In genomic region chr19:4402171-4403004, GRCh38 we compare ENCODE assay signal across 8 cellular contexts. TPM values are rescaled to one million over a fixed set of nuclear protein-coding genes. Genes with fewer than 3 reads are reported as not detected.
DNase-seq lines count a peak whose midpoint lies in the region; ATAC-seq, FAIRE-seq and TF ChIP-seq lines count a peak whose summit lies in the region.

Gene CHAF1A (plus strand): TSS chr19:4402640. CDS start chr19:4402763, 123 bp downstream.

- in situ Hi-C loops in HepG2 (cut with HindIII; ENCODE audit: extremely low pct_ligation_motif_present, low pct_unique_long_range_greater_than_20kb): no loop called here

- H3K9me3 ChIP-seq in HepG2 (ENCODE audit: low read length): no peaks in the 10 kb centered on the region

- peak within 1 kb of the TSS; percentile 96 for H3K4me2 ChIP-seq in HepG2 (ENCODE audit: low read depth, low read length)

- TF ChIP-seq EP300 in HepG2 (IDR thresholded peaks at IDR 0.05; ENCODE audit: low read depth in 2 of 2, low read length in 2 of 2): no peak
- no peak for TF ChIP-seq EP300 in HepG2 (CRISPR knock-in tag; IDR thresholded peaks at IDR 0.05; ENCODE audit: borderline replicate concordance)

- peak; percentile 28 to 29; a peak in 1 of 4 replicates for TF ChIP-seq POLR2A in HepG2 (IDR thresholded peaks at IDR 0.05; ENCODE audit: insufficient read depth in 1 of 2, low read depth in 2 of 2, low read length in 2 of 2)

- peak; percentile 67 for TF ChIP-seq RAD21 in HepG2 (CRISPR knock-in tag; IDR thresholded peaks at IDR 0.05)

- peak within 1 kb of the TSS; percentile 82 to 99 (median 88) for H3K4me3 ChIP-seq in HepG2 (replicated peaks in 1 of 3; ENCODE audit: insufficient read depth in 1 of 3, low read depth in 2 of 3, low read length in 3 of 3)

- CTCF ChIA-PET in HepG2 (lab: Yijun Ruan, JAX; ENCODE audit: low intra/inter-chr PET ratio, low total read pairs): interaction anchor here (3.7 kb wide), 1 partner anchor 27 kb away, joined by 27 read pairs; no protein-coding TSS in a partner anchor

- POLR2A ChIA-PET in HepG2 (lab: Yijun Ruan, JAX): interaction anchor here (1.0 to 1.4 kb wide), 7 partner anchors 11 to 69 kb away, joined by 3 to 23 read pairs (median 5); partner anchors contain the start of gene HDGFL2

- DNase-seq in NCI-H774 (lab: John Stamatoyannopoulos, UW) (peak; percentile 99), dermis microvascular lymphatic vessel endothelial cell (ENCODE audit: low read depth in 2 of 2) (peak; percentile 100), HepG2 (ENCODE audit: low spot score) (peak; percentile 99)
- DNase-seq in activated CD4-positive, alpha-beta T cell treated with anti-CD3 and anti-CD28 coated beads, Interleukin-2, amount 50 U/mL, for 4 hours: peak; percentile 98 to 99
- peak; percentile 99 for DNase-seq in stimulated activated CD4-positive, alpha-beta T cell treated with anti-CD3 and anti-CD28 coated beads, Interleukin-4, amount 100 ng/mL, for 1 hour

- intact Hi-C loops in HepG2 (cut with micrococcal nuclease; ENCODE audit: unreplicated experiment): loop anchor here (5.0 kb wide), 2 partner anchors 55 to 135 kb away; partner anchors contain the start of gene UBXN6

- H2AFZ ChIP-seq in HepG2 (ENCODE audit: low read length): peak within 1 kb of the TSS; percentile 44

- no TSS peak for BruUV-seq in HepG2 (replicated peaks; lab: Mats Ljungman, UMichigan)

- H3K27me3 ChIP-seq in HepG2 (ENCODE audit: control insufficient read depth in 1 of 2, insufficient read depth in 2 of 2, low read length in 2 of 2): no peaks in the 10 kb centered on the region; a peak in 1 of 5 replicates

- peaks cover 71% of the 10 kb centered on the region for H3K79me2 ChIP-seq in HepG2 (ENCODE audit: insufficient read depth, low read length)

- peak within 1 kb of the TSS; percentile 93 for H3K27ac ChIP-seq in C4-2B
- H3K27ac ChIP-seq in HepG2 (ENCODE audit: extremely low read length, insufficient read depth, low read length): peak within 1 kb of the TSS; percentile 81

- peaks cover 75% of the 10 kb centered on the region for H3K4me1 ChIP-seq in HepG2 (ENCODE audit: insufficient read depth, low read length)

- peaks cover 0 to 3% of the 10 kb centered on the region in 2 experiments; a peak in 4 of 5 replicates for H3K36me3 ChIP-seq in HepG2 (replicated peaks in 1 of 2; ENCODE audit: control insufficient read depth in 1 of 2, insufficient read depth in 2 of 2, low read length in 2 of 2)

- ATAC-seq in GM19395 (IDR thresholded peaks at IDR 0.05; ENCODE audit: unreplicated experiment) (peak; percentile 78), HG03565 (IDR thresholded peaks at IDR 0.05; ENCODE audit: unreplicated experiment) (peak; percentile 78), HepG2 (peak; percentile 94)

- peak within 1 kb of the TSS; percentile 95 for H3K9ac ChIP-seq in HepG2 (ENCODE audit: insufficient read depth, low read depth, low read length)

- TF ChIP-seq CTCF in C4-2B (conservative IDR thresholded peaks at IDR 0.05) (no peak), HepG2 (CRISPR knock-in tag; IDR thresholded peaks at IDR 0.05) (no peak)

- peak; percentile 97 for FAIRE-seq in HepG2 (lab: Jason Lieb, UNC)

- 1% methylated on average over 11 of the region's 84 CpGs for WGBS in HepG2 (ENCODE audit: low lambda C conversion rate)

- H4K20me1 ChIP-seq in HepG2 (ENCODE audit: insufficient read depth, low read length): peaks cover 7% of the 10 kb centered on the region

TF ChIP-seq in HepG2, 621 proteins besides CTCF, POLR2A, EP300 and RAD21 (continues in another document):
- TF ChIP-seq NFRKB (IDR thresholded peaks at IDR 0.05) (no peak), WIZ (CRISPR knock-in tag; IDR thresholded peaks at IDR 0.05) (no peak), RARA (CRISPR knock-in tag; IDR thresholded peaks at IDR 0.05) (no peak), ZSCAN20 (CRISPR knock-in tag; IDR thresholded peaks at IDR 0.05; ENCODE audit: borderline replicate concordance) (no peak), GTF2F1 (IDR thresholded peaks at IDR 0.05; ENCODE audit: low read length) (peak; percentile 73; the same call in 1 of the 2 replicates), ZNF329 (CRISPR knock-in tag; IDR thresholded peaks at IDR 0.05; ENCODE audit: low read depth) (no peak), HNRNPH1 (optimal IDR thresholded peaks at IDR 0.05; ENCODE audit: low read depth, low read length) (no peak), ZFP37 (CRISPR knock-in tag; IDR thresholded peaks at IDR 0.05; ENCODE audit: borderline replicate concordance) (no peak), MTA3 (CRISPR knock-in tag; IDR thresholded peaks at IDR 0.05) (no peak), HNRNPUL1 (IDR thresholded peaks at IDR 0.05; ENCODE audit: low read depth, low read length) (no peak)
- TF ChIP-seq, protein P1, sequence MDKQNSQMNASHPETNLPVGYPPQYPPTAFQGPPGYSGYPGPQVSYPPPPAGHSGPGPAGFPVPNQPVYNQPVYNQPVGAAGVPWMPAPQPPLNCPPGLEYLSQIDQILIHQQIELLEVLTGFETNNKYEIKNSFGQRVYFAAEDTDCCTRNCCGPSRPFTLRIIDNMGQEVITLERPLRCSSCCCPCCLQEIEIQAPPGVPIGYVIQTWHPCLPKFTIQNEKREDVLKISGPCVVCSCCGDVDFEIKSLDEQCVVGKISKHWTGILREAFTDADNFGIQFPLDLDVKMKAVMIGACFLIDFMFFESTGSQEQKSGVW (CRISPR knock-in tag; IDR thresholded peaks at IDR 0.05; ENCODE audit: borderline replicate concordance): no peak
- TF ChIP-seq, protein P2, sequence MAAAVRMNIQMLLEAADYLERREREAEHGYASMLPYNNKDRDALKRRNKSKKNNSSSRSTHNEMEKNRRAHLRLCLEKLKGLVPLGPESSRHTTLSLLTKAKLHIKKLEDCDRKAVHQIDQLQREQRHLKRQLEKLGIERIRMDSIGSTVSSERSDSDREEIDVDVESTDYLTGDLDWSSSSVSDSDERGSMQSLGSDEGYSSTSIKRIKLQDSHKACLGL (CRISPR knock-in tag; IDR thresholded peaks at IDR 0.05): no peak
- TF ChIP-seq, protein P3, sequence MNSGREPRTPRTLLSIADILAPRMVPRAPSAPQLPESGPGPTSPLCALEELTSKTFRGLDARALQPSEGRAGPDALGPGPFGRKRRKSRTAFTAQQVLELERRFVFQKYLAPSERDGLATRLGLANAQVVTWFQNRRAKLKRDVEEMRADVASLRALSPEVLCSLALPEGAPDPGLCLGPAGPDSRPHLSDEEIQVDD (CRISPR knock-in tag; IDR thresholded peaks at IDR 0.05; ENCODE audit: borderline replicate concordance): no peak
- TF ChIP-seq, protein P4, sequence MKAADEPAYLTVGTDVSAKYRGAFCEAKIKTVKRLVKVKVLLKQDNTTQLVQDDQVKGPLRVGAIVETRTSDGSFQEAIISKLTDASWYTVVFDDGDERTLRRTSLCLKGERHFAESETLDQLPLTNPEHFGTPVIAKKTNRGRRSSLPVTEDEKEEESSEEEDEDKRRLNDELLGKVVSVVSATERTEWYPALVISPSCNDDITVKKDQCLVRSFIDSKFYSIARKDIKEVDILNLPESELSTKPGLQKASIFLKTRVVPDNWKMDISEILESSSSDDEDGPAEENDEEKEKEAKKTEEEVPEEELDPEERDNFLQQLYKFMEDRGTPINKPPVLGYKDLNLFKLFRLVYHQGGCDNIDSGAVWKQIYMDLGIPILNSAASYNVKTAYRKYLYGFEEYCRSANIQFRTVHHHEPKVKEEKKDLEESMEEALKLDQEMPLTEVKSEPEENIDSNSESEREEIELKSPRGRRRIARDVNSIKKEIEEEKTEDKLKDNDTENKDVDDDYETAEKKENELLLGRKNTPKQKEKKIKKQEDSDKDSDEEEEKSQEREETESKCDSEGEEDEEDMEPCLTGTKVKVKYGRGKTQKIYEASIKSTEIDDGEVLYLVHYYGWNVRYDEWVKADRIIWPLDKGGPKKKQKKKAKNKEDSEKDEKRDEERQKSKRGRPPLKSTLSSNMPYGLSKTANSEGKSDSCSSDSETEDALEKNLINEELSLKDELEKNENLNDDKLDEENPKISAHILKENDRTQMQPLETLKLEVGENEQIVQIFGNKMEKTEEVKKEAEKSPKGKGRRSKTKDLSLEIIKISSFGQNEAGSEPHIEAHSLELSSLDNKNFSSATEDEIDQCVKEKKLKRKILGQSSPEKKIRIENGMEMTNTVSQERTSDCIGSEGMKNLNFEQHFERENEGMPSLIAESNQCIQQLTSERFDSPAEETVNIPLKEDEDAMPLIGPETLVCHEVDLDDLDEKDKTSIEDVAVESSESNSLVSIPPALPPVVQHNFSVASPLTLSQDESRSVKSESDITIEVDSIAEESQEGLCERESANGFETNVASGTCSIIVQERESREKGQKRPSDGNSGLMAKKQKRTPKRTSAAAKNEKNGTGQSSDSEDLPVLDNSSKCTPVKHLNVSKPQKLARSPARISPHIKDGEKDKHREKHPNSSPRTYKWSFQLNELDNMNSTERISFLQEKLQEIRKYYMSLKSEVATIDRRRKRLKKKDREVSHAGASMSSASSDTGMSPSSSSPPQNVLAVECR (CRISPR knock-in tag; IDR thresholded peaks at IDR 0.05; ENCODE audit: borderline replicate concordance): peak; percentile 86; the same call in 1 of the 2 replicates

RNA-seq across cellular contexts. Expression of gene CHAF1A, which starts in this region (rescaled TPM):
- 8.7 and 11.6 TPM in 2 replicates for total RNA-seq in dermis microvascular lymphatic vessel endothelial cell
- total RNA-seq in HepG2 (2016; rRNA removed; fragmentation: Illumina TruSeq; extraction: Trizol): 27.3 and 34.8 TPM in 2 replicates
- total RNA-seq in HepG2 (2016; cell fraction: cytosol; rRNA removed; fragmentation: Illumina TruSeq; extraction: Trizol; ENCODE audit: low read depth): 18.8 and 20.2 TPM in 2 replicates
- 19.1 and 34.6 TPM in 2 replicates for total RNA-seq in HepG2 (2016; cell fraction: insoluble cytoplasmic fraction; rRNA removed; fragmentation: Illumina TruSeq; extraction: Trizol)
- 20.4 and 23.9 TPM in 2 replicates for total RNA-seq in HepG2 (2016; cell fraction: membrane; rRNA removed; fragmentation: Illumina TruSeq; extraction: Trizol)
- 25.6 and 26.6 TPM in 2 replicates for total RNA-seq in HepG2 (2016; cell fraction: nucleus; rRNA removed; fragmentation: Illumina TruSeq; extraction: Trizol)
- 11.0 and 13.1 TPM in 2 replicates for polyA plus RNA-seq in HepG2 (2011; rRNA removed)
- polyA plus RNA-seq in HepG2 (2011; cell fraction: cytosol; rRNA removed): 5.7 and 16.6 TPM in 2 replicates
- 41.7 and 67.3 TPM in 2 replicates for polyA plus RNA-seq in HepG2 (2011; cell fraction: nucleus; rRNA removed)
- polyA plus RNA-seq in HepG2 (2012): 6.8 and 11.8 TPM in 2 replicates
- 4.9 and 5.2 TPM in 2 replicates for polyA plus RNA-seq in HepG2 (2016; cell fraction: cytosol; fragmentation: Illumina TruSeq; extraction: Trizol; ENCODE audit: low read depth)
- 23.0 and 29.8 TPM in 2 replicates for polyA plus RNA-seq in HepG2 (2016; cell fraction: insoluble cytoplasmic fraction; fragmentation: Illumina TruSeq; extraction: Trizol; ENCODE audit: low read depth)
- polyA plus RNA-seq in HepG2 (2016; cell fraction: membrane; fragmentation: Illumina TruSeq; extraction: Trizol; ENCODE audit: low read depth): 9.0 and 10.1 TPM in 2 replicates
- 57.2 and 60.7 TPM in 2 replicates for polyA plus RNA-seq in HepG2 (2016; cell fraction: nucleus; fragmentation: Illumina TruSeq; extraction: Trizol; ENCODE audit: insufficient read depth, low read depth)
- polyA minus RNA-seq in HepG2 (2011; rRNA and poly(A)+ RNA removed; ENCODE audit: low replicate concordance): 26.8 and 48.0 TPM in 2 replicates
- polyA minus RNA-seq in HepG2 (2011; cell fraction: cytosol; rRNA and poly(A)+ RNA removed): 7.6 and 9.2 TPM in 2 replicates
- polyA minus RNA-seq in HepG2 (2011; cell fraction: nucleus; rRNA and poly(A)+ RNA removed): 13.2 and 17.5 TPM in 2 replicates

Comparison
In these comparisons a context has a peak if more than half of its experiments do, and no peak if none do; other contexts are left out.
1. Peak in every context shown above with its lines: DNase-seq, ATAC-seq, H3K4me3 ChIP-seq and H3K27ac ChIP-seq.